Comparison of ENCODE assay signal across 8 cellular contexts in genomic region chr7:128791121-128791967, GRCh38. TPM values are rescaled to one million over a fixed set of nuclear protein-coding genes. Genes with fewer than 3 reads are reported as not detected.
DNase-seq lines count a peak whose midpoint lies in the region; ATAC-seq and TF ChIP-seq lines count a peak whose summit lies in the region.

No MANE protein-coding gene starts in this region.

- ATAC-seq in GM18519 (IDR thresholded peaks at IDR 0.05; ENCODE audit: low FRiP score, unreplicated experiment): peak; percentile 58
- peak; percentile 82 for ATAC-seq in HG03039 (IDR thresholded peaks at IDR 0.05; ENCODE audit: unreplicated experiment)

- no peaks in the 10 kb centered on the region for H3K27me3 ChIP-seq in dorsolateral prefrontal cortex

- peak overlapping the region; percentile 67 to 94 (median 86) for H3K4me3 ChIP-seq in dorsolateral prefrontal cortex

- TF ChIP-seq CTCF in dorsolateral prefrontal cortex (IDR thresholded peaks at IDR 0.05 in 54 of 56, conservative IDR thresholded peaks at IDR 0.05 in 2 of 56; ENCODE audit: low read depth in 1 of 56, partially characterized antibody in 56 of 56): peak in 1 of 56 donors; percentile 15

- peak overlapping the region in 53 of 59 donors; percentile 28 to 88 (median 72) for H3K27ac ChIP-seq in dorsolateral prefrontal cortex

- intact Hi-C loops in dorsolateral prefrontal cortex (cut with DNase I): loop anchor here (5.0 kb wide), 5 partner anchors 36 to 86 kb away; partner anchors contain the start of genes ATP6V1F (in 1 of the 2) and FLNC (in 1 of the 2)

- peak; percentile 75 for DNase-seq in 8988T
- DNase-seq in NCI-H460 (ENCODE audit: extremely low read depth, low read depth): peak; percentile 53
- peak; percentile 79 to 81 for DNase-seq in activated CD4-positive, alpha-beta T cell treated with anti-CD3 and anti-CD28 coated beads, Interleukin-2, amount 50 U/mL, for 48 hours
- peak in 9 of 10 donors; percentile 45 to 85 (median 70) for DNase-seq in dorsolateral prefrontal cortex
- DNase-seq in lung microvascular endothelial cell (ENCODE audit: low read depth in 2 of 2): peak; percentile 26 to 35
- DNase-seq in stimulated activated CD4-positive, alpha-beta T cell treated with anti-CD3 and anti-CD28 coated beads, TNF-alpha, amount 100 ng/mL, for 48 hours (ENCODE audit: low read depth in 3 of 3): peak; percentile 43 to 79 (median 45)

RNA-seq across cellular contexts. Expression of gene CCDC136, which starts 0.4 kb away (rescaled TPM):
- total RNA-seq in NCI-H460 (2014; rRNA removed; shearing (Covaris generic)): 0.61 and 0.87 TPM in 2 replicates
- polyA plus RNA-seq in NCI-H460 (2014; cell fraction: nucleus; rRNA removed): 0.53 and 17.8 TPM in 2 replicates
- total RNA-seq in dorsolateral prefrontal cortex: 100 to 1,000 TPM in 65 of 120 experiments, 10 to 100 TPM in 55; 53.0 to 145 (median 101) TPM
- total RNA-seq in lung microvascular endothelial cell: 0.99 and 1.1 TPM in 2 replicates

RNA-seq across cellular contexts. Expression of gene OPN1SW, which starts 15.8 kb away (rescaled TPM):
- total RNA-seq in NCI-H460 (2014; rRNA removed; shearing (Covaris generic)): not detected in 2 replicates
- polyA plus RNA-seq in NCI-H460 (2014; cell fraction: nucleus; rRNA removed): not detected in 2 replicates
- total RNA-seq in dorsolateral prefrontal cortex: 1 to 10 TPM in 4 of 120 experiments, under 1 TPM in 4, not detected in 112; 0.39 to 7.6 (median 3.2) TPM
- total RNA-seq in lung microvascular endothelial cell: not detected in 2 replicates

RNA-seq across cellular contexts. Expression of gene FLNC, which starts 38.9 kb away (rescaled TPM):
- total RNA-seq in NCI-H460 (2014; rRNA removed; shearing (Covaris generic)): 0.57 and 0.69 TPM in 2 replicates
- polyA plus RNA-seq in NCI-H460 (2014; cell fraction: nucleus; rRNA removed): 0.01 and 0.54 TPM in 2 replicates
- total RNA-seq in dorsolateral prefrontal cortex (10 to 100 TPM in 70 of 120 experiments, 1 to 10 TPM in 50; 4.1 to 35.8 (median 10.9) TPM), lung microvascular endothelial cell (122 and 131 TPM in 2 replicates)

RNA-seq across cellular contexts. Expression of gene CALU, which starts 52.2 kb away (rescaled TPM):
- 172 and 189 TPM in 2 replicates for total RNA-seq in NCI-H460 (2014; rRNA removed; shearing (Covaris generic))
- polyA plus RNA-seq in NCI-H460 (2014; cell fraction: nucleus; rRNA removed): 130 and 175 TPM in 2 replicates
- 10 to 100 TPM; 27.1 to 47.0 (median 35.9) TPM for total RNA-seq in dorsolateral prefrontal cortex
- 227 and 242 TPM in 2 replicates for total RNA-seq in lung microvascular endothelial cell

Comparison
In these comparisons a context has a peak if more than half of its experiments do, and no peak if none do; other contexts are left out.
1. Peak in every context shown above with its lines: DNase-seq, ATAC-seq, H3K4me3 ChIP-seq and H3K27ac ChIP-seq.
2. RNA of gene CCDC136, which starts 0.4 kb away (total RNA-seq): 53.0 to 145 TPM in dorsolateral prefrontal cortex; 0.99 to 1.1 TPM in lung microvascular endothelial cell and 0.61 to 0.87 TPM in NCI-H460; every median in the first group is over 10 times any median in the second.